ENCODE assay signal across 20 cellular contexts in the genomic region with DNA sequence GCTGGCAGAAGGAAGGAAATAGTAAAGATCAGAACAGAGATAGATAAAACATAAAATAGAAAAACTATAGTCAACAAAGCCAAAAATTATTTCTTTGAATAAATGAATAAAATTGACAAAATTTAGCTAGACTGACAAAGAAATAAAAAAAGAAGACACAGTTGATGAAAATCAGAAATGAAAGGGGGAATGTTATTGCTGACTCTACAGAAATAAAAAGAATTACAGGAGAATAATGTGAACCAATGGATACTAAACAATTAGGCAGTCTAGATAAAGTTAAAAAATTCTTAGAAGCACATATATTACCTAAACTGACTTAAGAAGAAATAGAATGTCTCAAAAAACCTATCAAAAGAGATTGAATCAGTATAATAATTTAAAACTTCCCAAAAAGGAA.
"Had no signal": no experiment of that assay in that cellular context is flagged by ENCODE, and none has a peak within 500 bp of the region (broad histone marks: within the 10 kb centered on the region; RNA-seq: fewer than 3 reads in every experiment).

No MANE protein-coding gene starts in this region.

- ATAC-seq: foreskin keratinocyte, gastroesophageal sphincter, heart left ventricle, left cardiac atrium, left lung, left ventricle myocardium superior, lower lobe of right lung, mucosa of descending colon had no signal

- FAIRE-seq: colon, endothelial cell of umbilical vein, keratinocyte had no signal

- DNase-seq: dermis blood vessel endothelial cell; dorsolateral prefrontal cortex; effector CD4-positive, alpha-beta T cell; effector memory CD4-positive, alpha-beta T cell; foreskin keratinocyte; heart left ventricle; hippocampal formation; left cardiac atrium; left lung; left ventricle myocardium superior; lower lobe of right lung; mesenchymal stem cell; mucosa of descending colon; naive B cell had no signal

- H3K27me3 ChIP-seq: dorsolateral prefrontal cortex, esophagus muscularis mucosa, foreskin keratinocyte, gastroesophageal sphincter, heart left ventricle, left lung had no signal

- H3K36me3 ChIP-seq: esophagus muscularis mucosa, gastroesophageal sphincter, heart left ventricle, left lung, lower lobe of right lung had no signal

- H3K4me3 ChIP-seq: coronary artery, dorsolateral prefrontal cortex, esophagus muscularis mucosa, gastroesophageal sphincter, heart left ventricle, left lung, lower lobe of right lung, mucosa of descending colon had no signal

- H3K27ac ChIP-seq: coronary artery, dorsolateral prefrontal cortex, esophagus muscularis mucosa, foreskin keratinocyte, gastroesophageal sphincter, heart left ventricle, left lung, lower lobe of right lung had no signal

- H3K4me1 ChIP-seq: esophagus muscularis mucosa, foreskin keratinocyte, gastroesophageal sphincter, heart left ventricle, left lung, lower lobe of right lung had no signal
